ENCODE assay signal across 25 cellular contexts in the genomic region with DNA sequence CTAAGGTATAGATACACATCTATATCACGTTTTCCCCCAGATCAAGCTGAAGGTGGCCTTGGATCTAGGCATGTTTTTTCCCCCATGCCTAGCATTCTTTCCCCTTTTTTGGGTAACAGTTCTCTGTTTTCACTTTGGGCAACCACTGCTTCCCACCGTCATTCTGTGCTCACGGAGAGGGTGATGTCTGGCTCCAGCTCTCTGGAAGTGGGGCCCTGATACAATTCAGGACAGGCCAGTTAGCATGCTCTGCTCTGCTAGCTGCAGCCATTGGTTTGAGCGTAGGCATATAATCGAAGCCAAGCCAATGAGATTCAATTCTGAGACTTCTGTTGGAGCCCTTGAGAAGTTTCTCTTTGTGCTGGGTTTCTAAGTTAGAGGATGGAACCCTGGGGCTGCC. TPM values are rescaled to one million over a fixed set of nuclear protein-coding genes. Genes with fewer than 3 reads are reported as not detected.
"Had no signal": no experiment of that assay in that cellular context is flagged by ENCODE, and none has a peak within 500 bp of the region (broad histone marks: within the 10 kb centered on the region; RNA-seq: fewer than 3 reads in every experiment).

No MANE protein-coding gene starts in this region.

- FAIRE-seq: endometrium had no signal

- DNase-seq: activated CD4-positive, alpha-beta T cell treated with anti-CD3 and anti-CD28 coated beads for 4 hours; activated CD4-positive, alpha-beta T cell treated with anti-CD3 and anti-CD28 coated beads, Interleukin-2, amount 50 U/mL, for 48 hours; activated CD4-positive, CD25-positive, alpha-beta regulatory T cell; activated effector memory CD4-positive, alpha-beta T cell treated with anti-CD3 and anti-CD28 coated beads, Interleukin-2, amount 50 U/mL, for 16 hours; activated naive CD4-positive, alpha-beta T cell treated with anti-CD3 and anti-CD28 coated beads, Interleukin-2, amount 10 ng/mL, durations not matched to agents 7 days and 5 days; amygdala; heart left ventricle; midbrain; nephron progenitor cell; occipital lobe; posterior cingulate gyrus; sigmoid colon; stimulated activated CD4-positive, alpha-beta T cell treated with anti-CD3 and anti-CD28 coated beads, Interleukin-2, amount 100 ng/mL, for 48 hours; stimulated activated CD8-positive, alpha-beta memory T cell treated with anti-CD3 and anti-CD28 coated beads, Interleukin-4, amount 100 ng/mL, for 48 hours; stimulated activated naive B cell treated with anti-CD40 and anti-IgM and Interleukin-4, amounts not matched to agents 10 μg/mL and 1 μg/mL and 100 μg/mL, for 72 hours; T1000; trophoblast cell; uterus had no signal

- H3K36me3 Mint-ChIP-seq: activated naive CD4-positive, alpha-beta T cell treated with anti-CD3 and anti-CD28 coated beads, Interleukin-2, amount 10 ng/mL, durations not matched to agents 7 days and 5 days; stimulated activated naive B cell treated with anti-CD40 and anti-IgM and Interleukin-4, amounts not matched to agents 10 μg/mL and 1 μg/mL and 100 μg/mL, for 72 hours had no signal

- H3K4me2 ChIP-seq: smooth muscle cell had no signal

- H3K4me1 Mint-ChIP-seq: activated naive CD4-positive, alpha-beta T cell treated with anti-CD3 and anti-CD28 coated beads, Interleukin-2, amount 10 ng/mL, durations not matched to agents 7 days and 5 days; stimulated activated naive B cell treated with anti-CD40 and anti-IgM and Interleukin-4, amounts not matched to agents 10 μg/mL and 1 μg/mL and 100 μg/mL, for 72 hours had no signal

- H3K36me3 ChIP-seq: heart left ventricle, sigmoid colon, uterus had no signal

- H3K4me3 ChIP-seq: heart left ventricle, sigmoid colon, smooth muscle cell, uterus had no signal

- H3K27ac Mint-ChIP-seq: activated naive CD4-positive, alpha-beta T cell treated with anti-CD3 and anti-CD28 coated beads, Interleukin-2, amount 10 ng/mL, durations not matched to agents 7 days and 5 days; nephron progenitor cell; stimulated activated naive B cell treated with anti-CD40 and anti-IgM and Interleukin-4, amounts not matched to agents 10 μg/mL and 1 μg/mL and 100 μg/mL, for 72 hours had no signal

- H3K27me3 ChIP-seq: heart left ventricle, sigmoid colon, uterus had no signal

- ATAC-seq: heart left ventricle; stimulated activated naive B cell treated with anti-CD40 and anti-IgM and Interleukin-4, amounts not matched to agents 10 μg/mL and 1 μg/mL and 100 μg/mL, for 72 hours had no signal

- H3K4me3 Mint-ChIP-seq: activated naive CD4-positive, alpha-beta T cell treated with anti-CD3 and anti-CD28 coated beads, Interleukin-2, amount 10 ng/mL, durations not matched to agents 7 days and 5 days; nephron progenitor cell; stimulated activated naive B cell treated with anti-CD40 and anti-IgM and Interleukin-4, amounts not matched to agents 10 μg/mL and 1 μg/mL and 100 μg/mL, for 72 hours had no signal

- H3K27ac ChIP-seq: heart left ventricle, sigmoid colon, uterus had no signal

- H3K9me3 ChIP-seq: heart left ventricle, sigmoid colon, uterus had no signal

- H3K4me1 ChIP-seq: heart left ventricle, sigmoid colon, uterus had no signal

- H3K9me3 Mint-ChIP-seq: activated naive CD4-positive, alpha-beta T cell treated with anti-CD3 and anti-CD28 coated beads, Interleukin-2, amount 10 ng/mL, durations not matched to agents 7 days and 5 days; nephron progenitor cell; stimulated activated naive B cell treated with anti-CD40 and anti-IgM and Interleukin-4, amounts not matched to agents 10 μg/mL and 1 μg/mL and 100 μg/mL, for 72 hours had no signal

RNA-seq across cellular contexts. Expression of gene RNF186, which starts 2.1 kb away (rescaled TPM):
- total RNA-seq: cerebellum; epithelial cell of proximal tubule; fibroblast of villous mesenchyme; heart left ventricle; occipital lobe; sigmoid colon; smooth muscle cell; T-helper 1 cell treated with Interleukin-12 subunit alpha and Interleukin-12 subunit beta and Interleukin-4 antibody, amounts not matched to agents 30 ng/mL and 1 ng/mL, for 36 hours; temporal lobe had no signal
- polyA plus RNA-seq: heart left ventricle, smooth muscle cell had no signal
